8 cellular contexts compared by ENCODE assay signal in the genomic region with DNA sequence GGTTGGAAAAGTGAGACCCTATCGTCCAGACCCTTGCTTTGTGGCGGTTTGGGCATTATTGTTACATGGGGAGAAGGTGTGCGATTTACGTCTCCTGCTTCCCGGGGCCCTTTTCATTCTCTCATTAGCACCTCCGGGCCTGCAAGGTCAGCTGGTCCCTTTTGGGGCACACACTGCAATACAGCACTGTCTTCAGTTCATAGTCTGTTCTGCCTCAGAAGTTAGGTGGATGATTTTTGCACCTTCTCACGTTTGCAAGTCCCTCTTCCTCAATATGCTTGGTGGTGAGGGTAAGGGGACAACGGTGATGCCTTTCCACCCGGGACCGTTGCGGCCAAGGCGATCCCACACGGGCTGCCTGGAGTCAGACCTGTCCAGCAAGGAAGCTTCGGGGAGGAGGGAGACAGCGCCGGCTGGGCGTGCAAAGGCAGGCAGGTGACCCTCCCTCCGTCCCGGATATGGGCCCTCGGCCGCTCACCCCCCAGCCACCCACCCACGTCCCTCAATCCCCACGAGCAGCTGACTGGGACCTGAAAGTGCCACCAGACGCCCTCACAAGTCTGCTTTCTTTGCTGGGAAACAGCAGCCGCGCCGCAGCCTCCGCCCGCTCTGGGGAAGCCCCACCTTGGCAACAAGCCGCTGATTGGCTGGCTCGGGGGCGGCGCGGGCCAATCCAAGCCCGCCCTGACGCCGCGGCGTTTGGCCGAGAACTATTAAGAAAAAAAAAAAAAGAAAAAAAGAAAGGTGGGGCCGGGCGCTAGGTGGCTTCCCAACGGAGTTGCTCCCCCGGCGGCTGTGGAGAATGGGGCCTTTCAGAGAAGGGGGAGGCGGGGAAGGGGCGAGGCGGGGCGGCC. TPM values are rescaled to one million over a fixed set of nuclear protein-coding genes. Genes with fewer than 3 reads are reported as not detected.
DNase-seq lines count a peak whose midpoint lies in the region; TF ChIP-seq lines count a peak whose summit lies in the region.

No MANE protein-coding gene starts in this region.

- peak overlapping the region; percentile 62 to 81 for H3K4me3 Mint-ChIP-seq in H9
- H3K4me3 Mint-ChIP-seq in neural crest cell, result peak overlapping the region; percentile 81

- H4K5ac ChIP-seq in H9 (ENCODE audit: insufficient read length, low read depth, low read length), result no peak overlapping the region

- H3K9me3 Mint-ChIP-seq in H9 (no peaks in the 10 kb centered on the region), neural crest cell (no peaks in the 10 kb centered on the region)

- H3K4me1 Mint-ChIP-seq in H9, result peaks cover 44 to 64% of the 10 kb centered on the region in 2 experiments
- peaks cover 65% of the 10 kb centered on the region for H3K4me1 Mint-ChIP-seq in neural crest cell

- H3K4me3 ChIP-seq in fibroblast of villous mesenchyme (ENCODE audit: low read depth, low read length) (peak overlapping the region; percentile 59), stomach smooth muscle (ENCODE audit: low read length in 2 of 2) (peak overlapping the region; percentile 71 to 75)

- H3K9ac ChIP-seq in H9 (ENCODE audit: extremely low read depth, insufficient read length, low read length), result peak overlapping the region; percentile 33
- H3K9ac ChIP-seq in stomach smooth muscle (ENCODE audit: low read length in 2 of 2), result peak overlapping the region; percentile 72 to 80

- H2AFZ ChIP-seq in H9 (ENCODE audit: low read length), result no peak overlapping the region

- no peaks in the 10 kb centered on the region for H3K9me3 ChIP-seq in H9 (ENCODE audit: control insufficient read depth, low read depth, low read length)
- no peaks in the 10 kb centered on the region for H3K9me3 ChIP-seq in stomach smooth muscle (ENCODE audit: control insufficient read depth in 2 of 2, low read length in 2 of 2)

- no peak overlapping the region for H3T11ph ChIP-seq in H9 (ENCODE audit: low read length)

- no peaks in the 10 kb centered on the region for H3K36me3 Mint-ChIP-seq in H9 (ENCODE audit: insufficient read depth in 1 of 3, low read depth in 3 of 3)
- no peaks in the 10 kb centered on the region for H3K36me3 Mint-ChIP-seq in neural crest cell (ENCODE audit: low read depth)

- H3K27me3 Mint-ChIP-seq in H9 (ENCODE audit: low read depth) (peaks cover 85% of the 10 kb centered on the region), neural crest cell (ENCODE audit: low read depth) (peaks cover 7% of the 10 kb centered on the region)

- H3K4me1 ChIP-seq in H9 (ENCODE audit: insufficient read depth, low read length) (peaks cover 5% of the 10 kb centered on the region; the same call in 1 of the 2 replicates), stomach smooth muscle (ENCODE audit: control insufficient read depth, insufficient read depth, low read length) (peaks cover 47% of the 10 kb centered on the region)

- no peak overlapping the region for H3K4ac ChIP-seq in H9 (ENCODE audit: low read depth, low read length)

- no peaks in the 10 kb centered on the region for H3K79me1 ChIP-seq in H9 (ENCODE audit: insufficient read depth, low read depth, low read length, poor library complexity, severe bottlenecking)

- H3K27ac Mint-ChIP-seq in H9, result no peak overlapping the region; a peak in 1 of 7 replicates
- H3K27ac Mint-ChIP-seq in neural crest cell (ENCODE audit: unreplicated experiment), result peak overlapping the region; percentile 76

- no peak overlapping the region for H2BK5ac ChIP-seq in H9 (ENCODE audit: insufficient read length, low read length)

- peak overlapping the region; percentile 85 for H3K18ac ChIP-seq in H9 (ENCODE audit: insufficient read length, low read depth, low read length)

- peaks cover 12% of the 10 kb centered on the region; the same call in 1 of the 2 replicates for H3K27me3 ChIP-seq in H9 (ENCODE audit: insufficient read depth, low read length)
- no peaks in the 10 kb centered on the region for H3K27me3 ChIP-seq in stomach smooth muscle (ENCODE audit: control insufficient read depth in 1 of 2, insufficient read depth in 2 of 2, low read length in 2 of 2)

- no peak overlapping the region for H2BK120ac ChIP-seq in H9 (ENCODE audit: low read depth, low read length, poor library complexity, severe bottlenecking)

- peak overlapping the region; percentile 76 for H3K14ac ChIP-seq in H9 (ENCODE audit: insufficient read depth, low read length)

- H2BK15ac ChIP-seq in H9 (ENCODE audit: low read depth, low read length), result no peak overlapping the region

- TF ChIP-seq CTCF in H9 (conservative IDR thresholded peaks at IDR 0.05), result no peak
- no peak for TF ChIP-seq CTCF in fibroblast of villous mesenchyme (IDR thresholded peaks at IDR 0.05; ENCODE audit: insufficient read depth, low read depth, low read length)
- TF ChIP-seq CTCF in neural crest cell (conservative IDR thresholded peaks at IDR 0.05), result no peak

- H3K23ac ChIP-seq in H9 (ENCODE audit: insufficient read length, low read depth, low read length), result no peak overlapping the region

- DNase-seq in ELF-1 (ENCODE audit: low read depth, low spot score), result peak; percentile 95
- peak; percentile 93 for DNase-seq in H9
- peak; percentile 84 for DNase-seq in M059J (ENCODE audit: low read depth)
- DNase-seq in SHP77 (lab: John Stamatoyannopoulos, UW), result peak; percentile 93 to 95
- peak; percentile 97 for DNase-seq in activated gamma-delta T cell (lab: John Stamatoyannopoulos, UW)
- DNase-seq in fibroblast of villous mesenchyme (ENCODE audit: low read depth), result peak; percentile 87
- DNase-seq in neural crest cell (ENCODE audit: low read depth, low spot score), result peak; percentile 89

- peaks cover 4% of the 10 kb centered on the region for H4K20me1 ChIP-seq in H9 (ENCODE audit: control insufficient read depth, insufficient read depth, insufficient read length)

- no peak overlapping the region for H2BK12ac ChIP-seq in H9 (ENCODE audit: insufficient read length, low read depth, low read length)

- no peak overlapping the region for H3K56ac ChIP-seq in H9 (ENCODE audit: insufficient read length, low read depth, low read length)

- peaks cover 4% of the 10 kb centered on the region for H3K23me2 ChIP-seq in H9 (ENCODE audit: insufficient read length, low read depth, low read length, poor library complexity, severe bottlenecking)

- no peaks in the 10 kb centered on the region for H3K36me3 ChIP-seq in stomach smooth muscle (ENCODE audit: control insufficient read depth in 2 of 2, insufficient read depth in 2 of 2, low read length in 2 of 2)

- H3K79me2 ChIP-seq in H9 (ENCODE audit: insufficient read depth, low read length), result no peaks in the 10 kb centered on the region

- H3K4me2 ChIP-seq in H9 (ENCODE audit: insufficient read depth, insufficient read length, low read length), result peak overlapping the region; percentile 85

- no peak overlapping the region for H2AK5ac ChIP-seq in H9 (ENCODE audit: insufficient read length, low read length)

- H4K8ac ChIP-seq in H9 (replicated peaks; ENCODE audit: insufficient read length, low read depth, low read length), result no peak overlapping the region

- H2BK20ac ChIP-seq in H9 (ENCODE audit: low read depth, low read length, poor library complexity, severe bottlenecking), result no peak overlapping the region

- H3K27ac ChIP-seq in H9 (ENCODE audit: insufficient read length, low read depth, low read length) (no peak overlapping the region), stomach smooth muscle (ENCODE audit: low read length) (peak overlapping the region; percentile 95)

- no CpG with 5 or more reads among the region's 49 CpGs for WGBS in H9 (ENCODE audit: extremely low coverage, insufficient read length, low lambda C conversion rate)

- no peak overlapping the region for H4K91ac ChIP-seq in H9 (ENCODE audit: insufficient read length, low read depth, low read length)

RNA-seq across cellular contexts. Expression of a gene that starts 21.7 kb away (rescaled TPM):
- 2.9 and 4.1 TPM in 2 replicates for total RNA-seq in H9 (2021)
- total RNA-seq in M059J (2014; rRNA removed; shearing (Covaris generic)), result 0.67 and 1.2 TPM in 2 replicates
- total RNA-seq in fibroblast of villous mesenchyme, result 6.4 and 13.8 TPM in 2 replicates
- 16.1 and 18.1 TPM in 2 replicates for total RNA-seq in neural crest cell

RNA-seq across cellular contexts. Expression of a gene that starts 23.9 kb away (rescaled TPM):
- total RNA-seq in H9 (2021), result not detected in 2 replicates
- total RNA-seq in M059J (2014; rRNA removed; shearing (Covaris generic)), result not detected in 2 replicates
- total RNA-seq in fibroblast of villous mesenchyme, result 0.64 and 0.86 TPM in 2 replicates
- 0.35 and 0.39 TPM in 2 replicates for total RNA-seq in neural crest cell
